2 cellular contexts compared by ENCODE assay signal in genomic region chr7:98315994-98316527, GRCh38.
TF ChIP-seq lines count a peak whose summit lies in the region.

No MANE protein-coding gene starts in this region.

TF ChIP-seq in K562, 482 proteins besides CTCF, POLR2A, EP300 and RAD21:
- peak; percentile 99 for TF ChIP-seq ZNF431 (CRISPR knock-in tag; IDR thresholded peaks at IDR 0.05)
- peak in 1 of 2 experiments; percentile 78; a peak in 1 of 3 replicates for TF ChIP-seq CBX3 (IDR thresholded peaks at IDR 0.05; ENCODE audit: borderline replicate concordance in 1 of 2, low read length in 2 of 2)
- TF ChIP-seq TRIM28 (IDR thresholded peaks at IDR 0.05) = 0 out of 2 replicates have a peak, but pooled peaks have one; percentile 45
- TF ChIP-seq CBX5 (IDR thresholded peaks at IDR 0.05; ENCODE audit: borderline replicate concordance, low read depth) = 0 out of 2 replicates have a peak, but pooled peaks have one; percentile 30
- peak; percentile 82 for TF ChIP-seq ADNP (tag; IDR thresholded peaks at IDR 0.05)
- 0 out of 2 replicates have a peak, but pooled peaks have one; percentile 18 for TF ChIP-seq SMARCA5 (IDR thresholded peaks at IDR 0.05)
- peak; percentile 34 for TF ChIP-seq ZNF280A (IDR thresholded peaks at IDR 0.05; ENCODE audit: low read depth, partially characterized antibody)
- TF ChIP-seq ZFP36 (IDR thresholded peaks at IDR 0.05; ENCODE audit: low read depth, low read length, partially characterized antibody) = peak; percentile 11
- TF ChIP-seq KDM1A (IDR thresholded peaks at IDR 0.05) = peak in 1 of 2 experiments; percentile 38; a peak in 1 of 4 replicates
- peak; percentile 83; the same call in 1 of the 2 replicates for TF ChIP-seq BCOR (IDR thresholded peaks at IDR 0.05)
- TF ChIP-seq RBM25 (IDR thresholded peaks at IDR 0.05; ENCODE audit: low read depth, low read length, severe bottlenecking) = peak; percentile 80

TF ChIP-seq in HepG2, 621 proteins besides CTCF, POLR2A, EP300 and RAD21:
- peak; percentile 48 for TF ChIP-seq ZNF629 (CRISPR knock-in tag; conservative IDR thresholded peaks at IDR 0.05)
